ENCODE assay signal across 8 cellular contexts in the genomic region with DNA sequence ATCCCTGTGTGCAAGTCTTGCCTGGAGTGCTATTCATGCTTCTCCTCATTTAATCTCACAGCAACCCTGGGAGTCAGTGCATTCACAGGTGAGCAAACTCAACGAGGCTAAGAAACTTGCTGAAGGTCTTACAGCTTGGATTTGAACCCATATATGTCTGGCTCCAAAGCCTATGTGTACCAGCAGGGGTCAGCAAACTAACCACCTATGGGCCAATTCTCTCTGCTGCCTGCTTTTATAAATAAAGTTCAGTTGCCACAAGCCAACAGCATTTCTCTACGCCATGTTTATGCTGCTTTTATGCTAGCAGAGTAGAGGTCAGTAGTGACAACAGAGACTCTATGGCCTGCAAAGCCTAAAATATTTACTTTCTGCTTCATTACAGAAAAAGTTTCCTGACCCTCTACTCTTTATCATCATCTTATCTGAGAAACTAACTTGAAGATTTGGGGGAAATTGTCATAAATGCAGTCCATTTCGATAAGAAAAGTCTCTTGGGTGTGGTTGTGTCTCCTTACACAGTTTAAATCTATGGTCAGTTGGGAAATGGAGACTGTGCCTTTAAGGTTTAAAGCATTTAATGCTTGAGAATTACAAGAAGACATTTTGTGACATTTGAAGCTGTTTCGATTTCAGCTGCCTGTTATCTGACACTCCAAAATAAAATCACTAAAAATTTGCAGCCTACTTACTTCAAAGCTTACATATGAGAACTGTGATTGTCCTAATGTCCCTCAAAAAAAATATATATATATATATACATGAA.
DNase-seq lines count a peak whose midpoint lies in the region; ATAC-seq and TF ChIP-seq lines count a peak whose summit lies in the region.

No MANE protein-coding gene starts in this region.

- CTCF ChIA-PET in AG04450 (lab: Charles Lee), result interaction anchor here (0.5 to 2.0 kb wide), 18 partner anchors 8 to 433 kb away, joined by 3 to 11 read pairs (median 5); no protein-coding TSS in a partner anchor

- DNase-seq in AG04450 (ENCODE audit: low read depth, low spot score), result peak; percentile 1
- peak; percentile 42 for DNase-seq in RPMI8226
- peak; percentile 8 for DNase-seq in globus pallidus (ENCODE audit: low spot score)
- DNase-seq in NCI-H2196 (lab: John Stamatoyannopoulos, UW; ENCODE audit: unreplicated experiment), result no peak
- no peak for DNase-seq in SHP77 treated with DMSO at 0.1 percent for 48 hours (lab: John Stamatoyannopoulos, UW)
- no peak for DNase-seq in putamen (ENCODE audit: low spot score)

- no peaks in the 10 kb centered on the region for H3K27me3 ChIP-seq in AG04450 (ENCODE audit: control insufficient read depth, insufficient read depth, low read length)

- H3K4me3 ChIP-seq in AG04450 (ENCODE audit: low read depth, low read length), result no peak overlapping the region

- H3K9me3 ChIP-seq in AG04450 (ENCODE audit: control insufficient read depth, insufficient read depth, low read length), result no peaks in the 10 kb centered on the region

- ATAC-seq in HG02938 (IDR thresholded peaks at IDR 0.05; ENCODE audit: unreplicated experiment), result peak; percentile 77

- POLR2A ChIA-PET in AG04450 (lab: Yijun Ruan, JAX), result no interaction called here

- H3K27ac ChIP-seq in AG04450 (ENCODE audit: low read depth, low read length), result no peak overlapping the region

- TF ChIP-seq CTCF in AG04450 (IDR thresholded peaks at IDR 0.05; ENCODE audit: low read depth, low read length), result peak; percentile 61
- TF ChIP-seq CTCF in GM12874 (IDR thresholded peaks at IDR 0.05; ENCODE audit: insufficient read depth, low read depth, low read length), result peak; percentile 71

Comparison
In these comparisons a context has a peak if more than half of its experiments do, and no peak if none do; other contexts are left out.
1. DNase-seq: peak in AG04450 (single experiment), RPMI8226 (single experiment) and globus pallidus (single experiment); none in NCI-H2196 (single experiment), SHP77 treated with DMSO at 0.1 percent for 48 hours (single experiment) and putamen (single experiment).